8 cellular contexts compared by ENCODE assay signal in genomic region chr17:78360371-78361226, GRCh38. TPM values are rescaled to one million over a fixed set of nuclear protein-coding genes. Genes with fewer than 3 reads are reported as not detected.
A peak's percentile ranks its signal among the peaks of the same experiment; 100 is the strongest.
DNase-seq lines count a peak whose midpoint lies in the region; TF ChIP-seq lines count a peak whose summit lies in the region.

No MANE protein-coding gene starts in this region.

- no peaks in the 10 kb centered on the region for H3K9me3 ChIP-seq in right atrium auricular region
- no peaks in the 10 kb centered on the region for H3K9me3 ChIP-seq in prostate gland

- TF ChIP-seq POLR2A in prostate gland (IDR thresholded peaks at IDR 0.05): peak; percentile 5

- H3K27me3 ChIP-seq in right atrium auricular region: no peaks in the 10 kb centered on the region
- no peaks in the 10 kb centered on the region for H3K27me3 ChIP-seq in prostate gland (replicated peaks; ENCODE audit: insufficient read depth)

- peaks cover 0 to 56% of the 10 kb centered on the region in 2 donors for H3K4me1 ChIP-seq in right atrium auricular region
- peaks cover 7% of the 10 kb centered on the region for H3K4me1 ChIP-seq in prostate gland (replicated peaks)

- peak overlapping the region; percentile 88 to 93 for H3K27ac ChIP-seq in right atrium auricular region
- H3K27ac ChIP-seq in prostate gland: peak overlapping the region; percentile 69 to 82

- H3K36me3 ChIP-seq in right atrium auricular region (peaks cover 16% of the 10 kb centered on the region), prostate gland (no peaks in the 10 kb centered on the region)

- WGBS in prostate gland: 4% methylated on average over 45 of the region's 49 CpGs

- TF ChIP-seq CTCF in HFF-Myc (IDR thresholded peaks at IDR 0.05; ENCODE audit: low read depth, low read length, missing control alignments): peak; percentile 96
- TF ChIP-seq CTCF in right atrium auricular region (IDR thresholded peaks at IDR 0.05): peak; percentile 79 to 97
- peak; percentile 77 to 98 (median 88) for TF ChIP-seq CTCF in prostate gland (IDR thresholded peaks at IDR 0.05)

- intact Hi-C loops in prostate gland (cut with DNase I): loop anchor here (5.0 kb wide), 2 partner anchors 62 to 73 kb away; no protein-coding TSS in a partner anchor

- DNase-seq in DMS153 treated with DMSO at 0.1 percent for 48 hours (lab: John Stamatoyannopoulos, UW; ENCODE audit: unreplicated experiment) (peak; percentile 81), HFF-Myc (ENCODE audit: extremely low read depth, low read depth) (no peak), NCI-H1436 treated with DMSO at 0.1 percent for 48 hours (lab: John Stamatoyannopoulos, UW) (peak; percentile 60), T-helper 2 cell (peak; percentile 74 to 90 (median 84)), amniotic stem cell (lab: John Stamatoyannopoulos, UW) (peak; percentile 56), right atrium auricular region (ENCODE audit: low spot score) (peak; percentile 95), prostate gland (ENCODE audit: low spot score) (peak; percentile 89), ureter (ENCODE audit: low spot score) (peak; percentile 96)

- H3K4me3 ChIP-seq in HFF-Myc (replicated peaks; ENCODE audit: low read depth, low read length) (peak overlapping the region; percentile 47), right atrium auricular region (peak overlapping the region; percentile 40 to 67), prostate gland (peak overlapping the region; percentile 43 to 59)

RNA-seq across cellular contexts. Expression of gene SOCS3, which starts 0.7 kb away (rescaled TPM):
- total RNA-seq in right atrium auricular region: 10 to 100 TPM; 39.9 to 56.8 TPM
- total RNA-seq in prostate gland: 10 to 100 TPM; 10.6 to 59.6 TPM
- total RNA-seq in ureter: 66.1 TPM

RNA-seq across cellular contexts. Expression of gene PGS1, which starts 17.9 kb away (rescaled TPM):
- total RNA-seq in right atrium auricular region: 10 to 100 TPM; 21.2 to 21.8 TPM
- 10 to 100 TPM; 29.2 to 57.4 TPM for total RNA-seq in prostate gland
- 73.2 TPM for total RNA-seq in ureter
